Comparison of ENCODE assay signal across 26 cellular contexts in genomic region chr22:19898831-19899567, GRCh38. TPM values are rescaled to one million over a fixed set of nuclear protein-coding genes. Genes with fewer than 3 reads are reported as not detected.
A peak's percentile ranks its signal among the peaks of the same experiment; 100 is the strongest.
DNase-seq lines count a peak whose midpoint lies in the region; ATAC-seq and TF ChIP-seq lines count a peak whose summit lies in the region.
"Had no signal": no experiment of that assay in that cellular context is flagged by ENCODE, and none has a peak within 500 bp of the region (broad histone marks: within the 10 kb centered on the region; RNA-seq: fewer than 3 reads in every experiment).

No MANE protein-coding gene starts in this region.

- H3K18ac ChIP-seq in H9 (ENCODE audit: insufficient read length, low read depth, low read length) (no peak overlapping the region), neuronal stem cell (ENCODE audit: low read length) (peak overlapping the region; percentile 67)

- no peak overlapping the region for H4K5ac ChIP-seq in H9 (ENCODE audit: insufficient read length, low read depth, low read length)

- peak overlapping the region; percentile 27 for H3K56ac ChIP-seq in H9 (ENCODE audit: insufficient read length, low read depth, low read length)

- no peaks in the 10 kb centered on the region for H3K79me2 ChIP-seq in H9 (ENCODE audit: insufficient read depth, low read length)

- H3K79me1 ChIP-seq in H9 (ENCODE audit: insufficient read depth, low read depth, low read length, poor library complexity, severe bottlenecking) = no peaks in the 10 kb centered on the region
- no peaks in the 10 kb centered on the region for H3K79me1 ChIP-seq in neuronal stem cell (ENCODE audit: low read depth, low read length)

- TF ChIP-seq CTCF in H9 (conservative IDR thresholded peaks at IDR 0.05) = no peak
- no peak for TF ChIP-seq CTCF in WTC11 (IDR thresholded peaks at IDR 0.05)

- H2AK5ac ChIP-seq in H9 (ENCODE audit: insufficient read length, low read length) (no peak overlapping the region), neuronal stem cell (ENCODE audit: low read depth, low read length) (peak overlapping the region; percentile 29)

- no peak overlapping the region for H2BK120ac ChIP-seq in H9 (ENCODE audit: low read depth, low read length, poor library complexity, severe bottlenecking)
- no peak overlapping the region for H2BK120ac ChIP-seq in neuronal stem cell (ENCODE audit: low read depth, low read length)

- H2BK20ac ChIP-seq in H9 (ENCODE audit: low read depth, low read length, poor library complexity, severe bottlenecking) = no peak overlapping the region

- H3K23me2 ChIP-seq in H9 (ENCODE audit: insufficient read length, low read depth, low read length, poor library complexity, severe bottlenecking) = no peaks in the 10 kb centered on the region

- H4K8ac ChIP-seq in H9 (replicated peaks; ENCODE audit: insufficient read length, low read depth, low read length) (no peak overlapping the region), neuronal stem cell (ENCODE audit: low read depth, low read length) (peak overlapping the region; percentile 53)

- H3K4ac ChIP-seq in H9 (ENCODE audit: low read depth, low read length) = no peak overlapping the region
- H3K4ac ChIP-seq in neuronal stem cell (ENCODE audit: low read length) = no peak overlapping the region

- ATAC-seq in activated naive CD4-positive, alpha-beta T cell treated with anti-CD3 and anti-CD28 coated beads, Interleukin-2, amount 50 U/mL, for 72 hours = no peak
- no peak for ATAC-seq in WTC11
- no peak for ATAC-seq in esophagus mucosa
- ATAC-seq: GM12878, GM23338, PC-3 had no signal

- H3K4me3 Mint-ChIP-seq in activated naive CD4-positive, alpha-beta T cell treated with anti-CD3 and anti-CD28 coated beads, Interleukin-2, amount 10 ng/mL, durations not matched to agents 7 days and 5 days = no peak overlapping the region
- H3K4me3 Mint-ChIP-seq in H9 (no peak overlapping the region), WTC11 (no peak overlapping the region)
- H3K4me3 Mint-ChIP-seq in CD8-positive, alpha-beta memory T cell = no peak overlapping the region
- H3K4me3 Mint-ChIP-seq: CD4-positive, CD25-positive, alpha-beta regulatory T cell; GM23338 had no signal

- peaks cover 4% of the 10 kb centered on the region for H3K36me3 Mint-ChIP-seq in activated naive CD4-positive, alpha-beta T cell treated with anti-CD3 and anti-CD28 coated beads, Interleukin-2, amount 10 ng/mL, durations not matched to agents 7 days and 5 days
- no peaks in the 10 kb centered on the region for H3K36me3 Mint-ChIP-seq in activated naive CD4-positive, alpha-beta T cell treated with anti-CD3 and anti-CD28 coated beads, Interleukin-2, amount 50 U/mL, for 72 hours
- H3K36me3 Mint-ChIP-seq in H9 (ENCODE audit: insufficient read depth in 1 of 3, low read depth in 3 of 3) (peaks cover 2 to 6% (median 3%) of the 10 kb centered on the region in 3 experiments; a peak in 3 of 7 replicates), WTC11 (no peaks in the 10 kb centered on the region)
- peaks cover 0 to 33% (median 1%) of the 10 kb centered on the region in 3 donors for H3K36me3 Mint-ChIP-seq in CD8-positive, alpha-beta memory T cell

- no peak overlapping the region for H3K9ac ChIP-seq in H9 (ENCODE audit: extremely low read depth, insufficient read length, low read length)
- no peak overlapping the region for H3K9ac ChIP-seq in neuronal stem cell (ENCODE audit: low read depth, low read length, poor library complexity)

- no peak for DNase-seq in activated naive CD4-positive, alpha-beta T cell treated with anti-CD3 and anti-CD28 coated beads, Interleukin-2, amount 10 ng/mL, durations not matched to agents 7 days and 5 days
- DNase-seq in activated naive CD4-positive, alpha-beta T cell treated with anti-CD3 and anti-CD28 coated beads, Interleukin-2, amount 50 U/mL, for 72 hours (ENCODE audit: low spot score in 2 of 2) = no peak
- DNase-seq in H9 = no peak
- DNase-seq in WTC11 (ENCODE audit: low spot score) = no peak
- DNase-seq in neuronal stem cell (ENCODE audit: low spot score) = no peak
- no peak for DNase-seq in NCI-H187 (lab: John Stamatoyannopoulos, UW)
- DNase-seq in CD8-positive, alpha-beta memory T cell = no peak
- DNase-seq: 8988T; ACHN; BE2C; CD4-positive, CD25-positive, alpha-beta regulatory T cell; DMS53; HCEC 1CT; Kasumi-1; MV-4-11; NCI-H1105; NCI-H1436 treated with DMSO at 0.1 percent for 48 hours; NCI-H1930; NCI-H446 treated with DMSO at 0.1 percent for 48 hours; NCI-H526; NK-92 treated with Interleukin-12 subunit alpha and Interleukin-12 subunit beta, amount 100 ng/mL, for 24 hours; PC-3; SHP77 had no signal

- H3K4me1 Mint-ChIP-seq in activated naive CD4-positive, alpha-beta T cell treated with anti-CD3 and anti-CD28 coated beads, Interleukin-2, amount 10 ng/mL, durations not matched to agents 7 days and 5 days = peaks cover 25% of the 10 kb centered on the region
- H3K4me1 Mint-ChIP-seq in H9 (peaks cover 9 to 14% of the 10 kb centered on the region in 2 experiments), WTC11 (peaks cover 9% of the 10 kb centered on the region)
- H3K4me1 Mint-ChIP-seq in CD8-positive, alpha-beta memory T cell = peaks cover 2 to 5% (median 4%) of the 10 kb centered on the region in 3 donors

- H3K36me3 ChIP-seq in neuronal stem cell (replicated peaks in 1 of 2; ENCODE audit: control insufficient read depth in 2 of 2, insufficient read depth in 2 of 2, low read length in 2 of 2) = no peaks in the 10 kb centered on the region
- H3K36me3 ChIP-seq in CD8-positive, alpha-beta memory T cell (ENCODE audit: insufficient read depth, low read length) = no peaks in the 10 kb centered on the region

- H2BK15ac ChIP-seq in H9 (ENCODE audit: low read depth, low read length) (no peak overlapping the region), neuronal stem cell (ENCODE audit: low read length) (no peak overlapping the region)

- H3K27ac Mint-ChIP-seq in activated naive CD4-positive, alpha-beta T cell treated with anti-CD3 and anti-CD28 coated beads, Interleukin-2, amount 10 ng/mL, durations not matched to agents 7 days and 5 days = peak overlapping the region; percentile 55
- peak overlapping the region in 1 of 2 donors; percentile 56 for H3K27ac Mint-ChIP-seq in activated naive CD4-positive, alpha-beta T cell treated with anti-CD3 and anti-CD28 coated beads, Interleukin-2, amount 50 U/mL, for 72 hours
- H3K27ac Mint-ChIP-seq in H9 (peak overlapping the region; percentile 49 to 87 (median 57); a peak in 4 of 7 replicates), WTC11 (peak overlapping the region; percentile 54)
- H3K27ac Mint-ChIP-seq in CD8-positive, alpha-beta memory T cell = peak overlapping the region in 1 of 8 donors; percentile 39

- H3K23ac ChIP-seq in H9 (ENCODE audit: insufficient read length, low read depth, low read length) (no peak overlapping the region), neuronal stem cell (ENCODE audit: low read depth, low read length, poor library complexity) (no peak overlapping the region)

- H3K4me1 ChIP-seq in H9 (ENCODE audit: insufficient read depth, low read length) = no peaks in the 10 kb centered on the region; the same call in 1 of the 2 replicates
- H3K4me1 ChIP-seq in neuronal stem cell (ENCODE audit: control insufficient read depth in 2 of 2, insufficient read depth in 1 of 2, low read depth in 1 of 2, low read length in 2 of 2) = peaks cover 20 to 29% of the 10 kb centered on the region in 2 donors
- H3K4me1 ChIP-seq in CD8-positive, alpha-beta memory T cell (ENCODE audit: insufficient read depth, low read length) = peaks cover 31% of the 10 kb centered on the region

- no peaks in the 10 kb centered on the region for H3K9me3 Mint-ChIP-seq in activated naive CD4-positive, alpha-beta T cell treated with anti-CD3 and anti-CD28 coated beads, Interleukin-2, amount 10 ng/mL, durations not matched to agents 7 days and 5 days
- H3K9me3 Mint-ChIP-seq in activated naive CD4-positive, alpha-beta T cell treated with anti-CD3 and anti-CD28 coated beads, Interleukin-2, amount 50 U/mL, for 72 hours = no peaks in the 10 kb centered on the region
- no peaks in the 10 kb centered on the region for H3K9me3 Mint-ChIP-seq in H9
- H3K9me3 Mint-ChIP-seq in WTC11 = no peaks in the 10 kb centered on the region
- H3K9me3 Mint-ChIP-seq in CD8-positive, alpha-beta memory T cell = no peaks in the 10 kb centered on the region
- H3K9me3 Mint-ChIP-seq: CD4-positive, CD25-positive, alpha-beta regulatory T cell; GM23338 had no signal

- H3K14ac ChIP-seq in H9 (ENCODE audit: insufficient read depth, low read length) (no peak overlapping the region; the same call in 1 of the 2 replicates), neuronal stem cell (ENCODE audit: low read length) (no peak overlapping the region)

- H4K91ac ChIP-seq in H9 (ENCODE audit: insufficient read length, low read depth, low read length) (no peak overlapping the region), neuronal stem cell (ENCODE audit: low read depth, low read length, poor library complexity) (no peak overlapping the region)

- no peaks in the 10 kb centered on the region for H4K20me1 ChIP-seq in H9 (ENCODE audit: control insufficient read depth, insufficient read depth, insufficient read length)

- H3K27ac ChIP-seq in H9 (ENCODE audit: insufficient read length, low read depth, low read length) = no peak overlapping the region
- H3K27ac ChIP-seq in neuronal stem cell (replicated peaks; ENCODE audit: low read length) = no peak overlapping the region
- no peak overlapping the region for H3K27ac ChIP-seq in CD8-positive, alpha-beta memory T cell (ENCODE audit: low read depth, low read length)

- WGBS in H9 (ENCODE audit: extremely low coverage, insufficient read length, low lambda C conversion rate) = no CpG with 5 or more reads among the region's 16 CpGs
- no CpG with 5 or more reads among the region's 16 CpGs for WGBS in neuronal stem cell (ENCODE audit: extremely low coverage in 2 of 2, insufficient read length in 2 of 2, insufficient replicate concordance in 1 of 2), 2 donors

- no peaks in the 10 kb centered on the region for H3K27me3 ChIP-seq in H9 (ENCODE audit: insufficient read depth, low read length)
- H3K27me3 ChIP-seq in neuronal stem cell (ENCODE audit: control insufficient read depth in 3 of 3, insufficient read depth in 3 of 3, low read depth in 1 of 3, low read length in 3 of 3) = peaks cover 0 to 1% (median 0%) of the 10 kb centered on the region in 3 experiments
- H3K27me3 ChIP-seq in CD8-positive, alpha-beta memory T cell (ENCODE audit: insufficient read depth, low read length, poor library complexity, severe bottlenecking) = no peaks in the 10 kb centered on the region
- H3K27me3 ChIP-seq: BE2C had no signal

- POLR2A ChIA-PET in WTC11 (lab: Charles Lee) = interaction anchor here (0.6 to 0.8 kb wide), 2 partner anchors 60 to 388 kb away, joined by 3 to 4 read pairs; no protein-coding TSS in a partner anchor
- POLR2A ChIA-PET in CD8-positive, alpha-beta memory T cell (lab: Charles Lee) = no interaction called here

- no peak overlapping the region for H3T11ph ChIP-seq in H9 (ENCODE audit: low read length)

- no peak overlapping the region for H2BK5ac ChIP-seq in H9 (ENCODE audit: insufficient read length, low read length)
- H2BK5ac ChIP-seq in neuronal stem cell (ENCODE audit: low read length) = no peak overlapping the region

- H2AFZ ChIP-seq in H9 (ENCODE audit: low read length) (no peak overlapping the region), neuronal stem cell (ENCODE audit: low read length) (no peak overlapping the region)
- H2AFZ ChIP-seq: GM23338 had no signal

- CTCF ChIA-PET in activated naive CD4-positive, alpha-beta T cell treated with anti-CD3 and anti-CD28 coated beads, Interleukin-2, amount 10 ng/mL, durations not matched to agents 7 days and 5 days (lab: Charles Lee) = interaction anchor here (0.6 to 4.6 kb wide), 5 partner anchors 10 to 169 kb away, joined by 3 to 16 read pairs (median 4); no protein-coding TSS in a partner anchor
- CTCF ChIA-PET in WTC11 (lab: Charles Lee) = interaction anchor here (3.6 kb wide), 1 partner anchor 11 kb away, joined by 21 read pairs; no protein-coding TSS in a partner anchor
- CTCF ChIA-PET in CD8-positive, alpha-beta memory T cell (lab: Charles Lee) = interaction anchor here (1.5 kb wide), 1 partner anchor 11 kb away, joined by 5 read pairs; no protein-coding TSS in a partner anchor

- no peaks in the 10 kb centered on the region for H3K27me3 Mint-ChIP-seq in activated naive CD4-positive, alpha-beta T cell treated with anti-CD3 and anti-CD28 coated beads, Interleukin-2, amount 10 ng/mL, durations not matched to agents 7 days and 5 days
- H3K27me3 Mint-ChIP-seq in H9 (ENCODE audit: low read depth) (no peaks in the 10 kb centered on the region; the same call in 1 of the 2 replicates), WTC11 (ENCODE audit: low read depth) (no peaks in the 10 kb centered on the region)
- H3K27me3 Mint-ChIP-seq in CD8-positive, alpha-beta memory T cell = no peaks in the 10 kb centered on the region
- H3K27me3 Mint-ChIP-seq: CD4-positive, CD25-positive, alpha-beta regulatory T cell had no signal

- no peak overlapping the region for H2BK12ac ChIP-seq in H9 (ENCODE audit: insufficient read length, low read depth, low read length)
- peak overlapping the region; percentile 64 for H2BK12ac ChIP-seq in neuronal stem cell (ENCODE audit: low read length)

- no peak overlapping the region for H3K4me3 ChIP-seq in neuronal stem cell (ENCODE audit: low read length in 2 of 2)
- H3K4me3 ChIP-seq in CD8-positive, alpha-beta memory T cell (ENCODE audit: low read length) = no peak overlapping the region
- H3K4me3 ChIP-seq: GM12878, GM23338 had no signal

- H3K4me2 ChIP-seq in H9 (ENCODE audit: insufficient read depth, insufficient read length, low read length) (no peak overlapping the region), neuronal stem cell (ENCODE audit: insufficient read depth, low read length, poor library complexity, severe bottlenecking) (no peak overlapping the region)
- H3K4me2 ChIP-seq: GM23338 had no signal

- H3K9me3 ChIP-seq in H9 (ENCODE audit: control insufficient read depth, low read depth, low read length) = no peaks in the 10 kb centered on the region
- no peaks in the 10 kb centered on the region for H3K9me3 ChIP-seq in neuronal stem cell (replicated peaks in 1 of 2; ENCODE audit: control insufficient read depth in 2 of 2, insufficient read depth in 1 of 2, low read depth in 1 of 2, low read length in 2 of 2)
- no peaks in the 10 kb centered on the region for H3K9me3 ChIP-seq in CD8-positive, alpha-beta memory T cell (ENCODE audit: low read length)
- H3K9me3 ChIP-seq: BE2C had no signal

RNA-seq across cellular contexts. Expression of gene COMT, which starts 42.6 kb away (rescaled TPM):
- 100 to 1,000 TPM in 1 of 2 donors, 10 to 100 TPM in 1; 39.7 to 113 TPM for total RNA-seq in activated naive CD4-positive, alpha-beta T cell treated with anti-CD3 and anti-CD28 coated beads, Interleukin-2, amount 50 U/mL, for 72 hours
- total RNA-seq in H9 (2021) (42.2 and 43.3 TPM in 2 replicates), WTC11 (2021) (30.8 to 38.0 TPM (median 36.1 TPM) in 3 replicates), esophagus mucosa (146 TPM)
- polyA plus RNA-seq in neuronal stem cell (2013, experiment 1 of 2) = 7.3 TPM
- 6.4 TPM for polyA plus RNA-seq in neuronal stem cell (2013, experiment 2 of 2)
- total RNA-seq in CD8-positive, alpha-beta memory T cell = 10 to 100 TPM; 89.3 to 93.7 TPM
- polyA plus RNA-seq in CD8-positive, alpha-beta memory T cell = 92.7 TPM

RNA-seq across cellular contexts. Expression of gene TXNRD2, which starts 42.6 kb away (rescaled TPM):
- 10 to 100 TPM in 1 of 2 donors, 1 to 10 TPM in 1; 4.6 to 33.0 TPM for total RNA-seq in activated naive CD4-positive, alpha-beta T cell treated with anti-CD3 and anti-CD28 coated beads, Interleukin-2, amount 50 U/mL, for 72 hours
- total RNA-seq in H9 (2021) (22.9 and 25.5 TPM in 2 replicates), WTC11 (2021) (15.9 to 18.8 TPM (median 18.8 TPM) in 3 replicates), esophagus mucosa (11.7 TPM)
- polyA plus RNA-seq in neuronal stem cell (2013, experiment 1 of 2) = 16.7 TPM
- 17.7 TPM for polyA plus RNA-seq in neuronal stem cell (2013, experiment 2 of 2)
- total RNA-seq in CD8-positive, alpha-beta memory T cell = 10 to 100 TPM; 27.6 to 27.9 TPM
- 13.8 TPM for polyA plus RNA-seq in CD8-positive, alpha-beta memory T cell

RNA-seq across cellular contexts. Expression of gene GNB1L, which starts 44.3 kb away (rescaled TPM):
- 10 to 100 TPM in 1 of 2 donors, 1 to 10 TPM in 1; 9.6 to 13.4 TPM for total RNA-seq in activated naive CD4-positive, alpha-beta T cell treated with anti-CD3 and anti-CD28 coated beads, Interleukin-2, amount 50 U/mL, for 72 hours
- total RNA-seq in H9 (2021) = 22.4 and 22.9 TPM in 2 replicates
- total RNA-seq in WTC11 (2021) = 18.0 to 21.7 TPM (median 19.4 TPM) in 3 replicates
- polyA plus RNA-seq in neuronal stem cell (2013, experiment 1 of 2) = 7.9 TPM
- 8.3 TPM for polyA plus RNA-seq in neuronal stem cell (2013, experiment 2 of 2)
- total RNA-seq in esophagus mucosa = 3.9 TPM
- 10 to 100 TPM; 16.6 to 17.9 TPM for total RNA-seq in CD8-positive, alpha-beta memory T cell
- 14.2 TPM for polyA plus RNA-seq in CD8-positive, alpha-beta memory T cell

RNA-seq across cellular contexts. Expression of gene RTL10, which starts 44.3 kb away (rescaled TPM):
- total RNA-seq in activated naive CD4-positive, alpha-beta T cell treated with anti-CD3 and anti-CD28 coated beads, Interleukin-2, amount 50 U/mL, for 72 hours = 10 to 100 TPM; 12.1 to 20.1 TPM
- 24.0 and 24.4 TPM in 2 replicates for total RNA-seq in H9 (2021)
- 19.2 to 21.5 TPM (median 20.6 TPM) in 3 replicates for total RNA-seq in WTC11 (2021)
- 9.7 TPM for polyA plus RNA-seq in neuronal stem cell (2013, experiment 1 of 2)
- 10.2 TPM for polyA plus RNA-seq in neuronal stem cell (2013, experiment 2 of 2)
- 14.0 TPM for total RNA-seq in esophagus mucosa
- total RNA-seq in CD8-positive, alpha-beta memory T cell = 10 to 100 TPM; 18.1 to 23.2 TPM
- 10.8 TPM for polyA plus RNA-seq in CD8-positive, alpha-beta memory T cell
